ENCODE assay signal across 10 cellular contexts in the genomic region with DNA sequence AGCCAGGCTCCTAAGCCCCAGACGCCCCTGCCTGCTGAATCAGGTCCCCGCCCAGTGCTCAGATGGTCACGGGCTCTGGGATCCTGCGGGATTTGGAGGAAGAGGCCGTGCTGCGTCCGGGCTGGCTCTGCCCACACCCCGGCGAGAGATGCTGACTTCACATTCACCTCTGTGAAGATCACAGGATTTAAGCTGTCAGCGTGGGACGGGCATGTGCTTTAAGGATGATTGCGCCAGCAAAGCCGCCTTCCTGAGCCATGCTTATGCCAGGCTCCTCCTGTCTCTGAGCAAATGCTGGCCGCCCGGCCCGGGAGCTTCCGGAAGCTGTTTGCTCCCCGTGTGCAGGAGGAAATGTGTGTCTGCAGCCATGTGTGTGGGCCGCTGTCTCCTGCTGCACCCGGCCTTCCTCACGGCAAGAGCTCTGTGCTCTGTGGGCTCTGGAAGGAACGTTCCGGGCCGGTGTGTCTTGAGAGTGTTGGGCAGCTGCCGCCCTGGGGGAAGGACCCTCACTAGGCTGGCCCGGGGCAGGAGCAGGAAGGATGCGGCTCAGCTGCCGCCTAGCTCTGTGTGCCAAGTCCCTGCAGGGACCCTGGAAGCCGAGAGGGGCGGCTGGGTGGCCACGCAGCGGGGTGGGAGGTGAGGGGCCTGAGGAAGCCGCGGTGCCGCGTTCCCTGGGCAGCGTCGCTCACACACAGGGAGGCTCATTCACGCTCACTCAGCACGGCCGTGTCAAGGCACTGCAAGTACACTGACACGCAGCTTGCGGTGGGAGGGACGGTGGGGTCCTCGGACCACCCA. TPM values are rescaled to one million over a fixed set of nuclear protein-coding genes. Genes with fewer than 3 reads are reported as not detected.
DNase-seq lines count a peak whose midpoint lies in the region; FAIRE-seq and TF ChIP-seq lines count a peak whose summit lies in the region.
"Had no signal": no experiment of that assay in that cellular context is flagged by ENCODE, and none has a peak within 500 bp of the region (broad histone marks: within the 10 kb centered on the region; RNA-seq: fewer than 3 reads in every experiment).

No MANE protein-coding gene starts in this region.

- peaks cover 76% of the 10 kb centered on the region for H3K27me3 ChIP-seq in SK-N-SH (ENCODE audit: insufficient read depth)

- H3F3A ChIP-seq in SK-N-SH (replicated peaks; ENCODE audit: insufficient read depth) = no peaks in the 10 kb centered on the region

- no peaks in the 10 kb centered on the region for H4K20me1 ChIP-seq in SK-N-SH (ENCODE audit: insufficient read depth)

- H3K36me3 ChIP-seq in SK-N-SH (replicated peaks in 1 of 2; ENCODE audit: control insufficient read depth in 1 of 2, insufficient read depth in 2 of 2, low read length in 1 of 2) = no peaks in the 10 kb centered on the region

- H3K9me3 ChIP-seq in SK-N-SH = no peaks in the 10 kb centered on the region

- H3K9me2 ChIP-seq in SK-N-SH = no peaks in the 10 kb centered on the region

- TF ChIP-seq EP300 in SK-N-SH (IDR thresholded peaks at IDR 0.05; ENCODE audit: borderline replicate concordance in 1 of 2, low read depth in 1 of 2, low read length in 1 of 2) = no peak

- no peak overlapping the region for H3K4me2 ChIP-seq in SK-N-SH

- H3K9ac ChIP-seq in SK-N-SH = no peak overlapping the region

- no peak overlapping the region for H2AFZ ChIP-seq in SK-N-SH (ENCODE audit: low read depth)

- no peak for TF ChIP-seq CTCF in SK-N-SH (IDR thresholded peaks at IDR 0.05)

- H3K79me2 ChIP-seq in SK-N-SH (ENCODE audit: insufficient read depth) = no peaks in the 10 kb centered on the region

- H3K4me1 ChIP-seq in SK-N-SH (ENCODE audit: control insufficient read depth in 1 of 2, insufficient read depth in 2 of 2, low read depth in 1 of 2, low read length in 1 of 2) = no peaks in the 10 kb centered on the region; a peak in 1 of 4 replicates

- peak; percentile 35 for DNase-seq in stimulated activated CD4-positive, alpha-beta T cell treated with anti-CD3 and anti-CD28 coated beads, Interleukin-15, amount 100 ng/mL, for 24 hours
- no peak for DNase-seq in stimulated activated CD4-positive, alpha-beta T cell treated with anti-CD3 and anti-CD28 coated beads, Interleukin-1b, Interleukin-23, amount 100 ng/mL, for 48 hours
- peak; percentile 65 for DNase-seq in SK-N-SH
- peak; percentile 17 for DNase-seq in fibroblast of peridontal ligament (ENCODE audit: extremely low read depth)
- no peak for DNase-seq in urothelium cell line (ENCODE audit: low spot score)
- no peak for DNase-seq in NCI-H446 treated with DMSO at 0.1 percent for 48 hours (lab: John Stamatoyannopoulos, UW)
- no peak for DNase-seq in ecto neural progenitor cell (ENCODE audit: low spot score)
- DNase-seq in foreskin melanocyte = no peak
- DNase-seq: NCI-H1436 had no signal

- 34% methylated on average over 22 of the region's 45 CpGs for WGBS in SK-N-SH (ENCODE audit: low lambda C conversion rate)

- CTCF ChIA-PET in SK-N-SH (lab: Yijun Ruan, JAX) = interaction anchor here (0.7 to 2.1 kb wide), 8 partner anchors 9 to 53 kb away, joined by 3 to 11 read pairs (median 4); no protein-coding TSS in a partner anchor

- FAIRE-seq in urothelium cell line (lab: Jason Lieb, UNC) = peak; percentile 44
- FAIRE-seq: endothelial cell of umbilical vein had no signal

- H3K4me3 ChIP-seq in SK-N-SH (ENCODE audit: low read depth in 2 of 2, low read length in 1 of 2) = peak overlapping the region in 1 of 2 experiments; percentile 3; a peak in 1 of 4 replicates

- no peak overlapping the region for H3K27ac ChIP-seq in SK-N-SH (ENCODE audit: low read depth in 2 of 2, low read length in 1 of 2)

- POLR2A ChIA-PET in SK-N-SH (lab: Yijun Ruan, JAX) = no interaction called here

- no peak for TF ChIP-seq RAD21 in SK-N-SH (IDR thresholded peaks at IDR 0.05; ENCODE audit: low read length)

TF ChIP-seq in SK-N-SH, 30 proteins besides CTCF, POLR2A, EP300 and RAD21:
- no peak for TF ChIP-seq FOXJ3 (CRISPR knock-in tag; IDR thresholded peaks at IDR 0.05)
- TF ChIP-seq, protein P1, sequence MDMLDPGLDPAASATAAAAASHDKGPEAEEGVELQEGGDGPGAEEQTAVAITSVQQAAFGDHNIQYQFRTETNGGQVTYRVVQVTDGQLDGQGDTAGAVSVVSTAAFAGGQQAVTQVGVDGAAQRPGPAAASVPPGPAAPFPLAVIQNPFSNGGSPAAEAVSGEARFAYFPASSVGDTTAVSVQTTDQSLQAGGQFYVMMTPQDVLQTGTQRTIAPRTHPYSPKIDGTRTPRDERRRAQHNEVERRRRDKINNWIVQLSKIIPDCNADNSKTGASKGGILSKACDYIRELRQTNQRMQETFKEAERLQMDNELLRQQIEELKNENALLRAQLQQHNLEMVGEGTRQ (IDR thresholded peaks at IDR 0.05; ENCODE audit: borderline replicate concordance, low read depth, low read length) = no peak
- TF ChIP-seq USF1 (IDR thresholded peaks at IDR 0.05; ENCODE audit: borderline replicate concordance, low read depth) = no peak
- no peak for TF ChIP-seq EZH2phosphoT487 (IDR thresholded peaks at IDR 0.05; ENCODE audit: borderline replicate concordance, low read depth)
- no peak for TF ChIP-seq YY1 (IDR thresholded peaks at IDR 0.05; ENCODE audit: low read depth)
- TF ChIP-seq GABPA (IDR thresholded peaks at IDR 0.05; ENCODE audit: low read depth) = no peak

RNA-seq across cellular contexts. Expression of gene BHLHE23, which starts 19.0 kb away (rescaled TPM):
- polyA plus RNA-seq in SK-N-SH (2012; rRNA removed) = not detected in 2 replicates
- not detected in 2 replicates for polyA plus RNA-seq in SK-N-SH (2012; cell fraction: cytosol; rRNA removed)
- not detected in 2 replicates for polyA plus RNA-seq in SK-N-SH (2012; cell fraction: nucleus; rRNA removed)
- polyA plus RNA-seq: endothelial cell of umbilical vein had no signal

Comparison
In these comparisons a context has a peak if more than half of its experiments do, and no peak if none do; other contexts are left out.
1. DNase-seq: peak in stimulated activated CD4-positive, alpha-beta T cell treated with anti-CD3 and anti-CD28 coated beads, Interleukin-15, amount 100 ng/mL, for 24 hours (single experiment), SK-N-SH (single experiment) and fibroblast of peridontal ligament (single experiment); none in stimulated activated CD4-positive, alpha-beta T cell treated with anti-CD3 and anti-CD28 coated beads, Interleukin-1b, Interleukin-23, amount 100 ng/mL, for 48 hours (single experiment), urothelium cell line (single experiment), NCI-H446 treated with DMSO at 0.1 percent for 48 hours (single experiment), ecto neural progenitor cell (single experiment) and foreskin melanocyte (single experiment).